In genomic region chrX:104913348-104913747, GRCh38 we compare ENCODE assay signal across 9 cellular contexts.
A peak's percentile ranks its signal among the peaks of the same experiment; 100 is the strongest.
DNase-seq lines count a peak whose midpoint lies in the region; ATAC-seq, FAIRE-seq and TF ChIP-seq lines count a peak whose summit lies in the region.
"Had no signal": no experiment of that assay in that cellular context is flagged by ENCODE, and none has a peak within 500 bp of the region (broad histone marks: within the 10 kb centered on the region; RNA-seq: fewer than 3 reads in every experiment).

No MANE protein-coding gene starts in this region.

- peaks cover 12% of the 10 kb centered on the region for H3K4me1 ChIP-seq in CD8-positive, alpha-beta T cell (ENCODE audit: insufficient read depth, low read length)
- H3K4me1 ChIP-seq in ascending aorta (no peaks in the 10 kb centered on the region), HepG2 (ENCODE audit: insufficient read depth, low read length) (no peaks in the 10 kb centered on the region)

- no peak overlapping the region for H3K4me3 ChIP-seq in CD8-positive, alpha-beta T cell (ENCODE audit: low read depth, low read length)
- H3K4me3 ChIP-seq in ascending aorta: no peak overlapping the region
- no peak overlapping the region for H3K4me3 ChIP-seq in HepG2 (replicated peaks in 1 of 3; ENCODE audit: insufficient read depth in 1 of 3, low read depth in 2 of 3, low read length in 3 of 3)

- no peaks in the 10 kb centered on the region for H3K9me3 Mint-ChIP-seq in CD8-positive, alpha-beta T cell

- H3K4me3 Mint-ChIP-seq in CD8-positive, alpha-beta T cell: no peak overlapping the region

- no TSS peak for BruUV-seq in HepG2 (replicated peaks; lab: Mats Ljungman, UMichigan)

- intact Hi-C loops in CD8-positive, alpha-beta T cell (cut with DNase I, micrococcal nuclease): no loop called here
- intact Hi-C loops in ascending aorta (cut with DNase I): no loop called here
- intact Hi-C loops in HepG2 (cut with micrococcal nuclease; ENCODE audit: unreplicated experiment): no loop called here

- no peaks in the 10 kb centered on the region for H4K20me1 ChIP-seq in HepG2 (ENCODE audit: insufficient read depth, low read length)

- no peaks in the 10 kb centered on the region for H3K36me3 ChIP-seq in CD8-positive, alpha-beta T cell (ENCODE audit: insufficient read depth, low read length)
- H3K36me3 ChIP-seq in ascending aorta (no peaks in the 10 kb centered on the region), HepG2 (replicated peaks in 1 of 2; ENCODE audit: control insufficient read depth in 1 of 2, insufficient read depth in 2 of 2, low read length in 2 of 2) (no peaks in the 10 kb centered on the region)

- H2AFZ ChIP-seq in HepG2 (ENCODE audit: low read length): no peak overlapping the region

- H3K9me3 ChIP-seq in CD8-positive, alpha-beta T cell (ENCODE audit: low read length): no peaks in the 10 kb centered on the region
- no peaks in the 10 kb centered on the region for H3K9me3 ChIP-seq in ascending aorta
- H3K9me3 ChIP-seq in HepG2 (ENCODE audit: low read length): no peaks in the 10 kb centered on the region

- H3K36me3 Mint-ChIP-seq in CD8-positive, alpha-beta T cell: peaks cover 2% of the 10 kb centered on the region

- H3K27ac ChIP-seq in CD8-positive, alpha-beta T cell (ENCODE audit: low read depth, low read length): no peak overlapping the region
- H3K27ac ChIP-seq in ascending aorta (no peak overlapping the region), HepG2 (ENCODE audit: extremely low read length, insufficient read depth, low read length) (no peak overlapping the region)

- in situ Hi-C loops in HepG2 (cut with HindIII; ENCODE audit: extremely low pct_ligation_motif_present, low pct_unique_long_range_greater_than_20kb): no loop called here

- no peak for TF ChIP-seq RAD21 in HepG2 (CRISPR knock-in tag; IDR thresholded peaks at IDR 0.05)

- TF ChIP-seq EP300 in HepG2 (IDR thresholded peaks at IDR 0.05; ENCODE audit: low read depth in 2 of 2, low read length in 2 of 2) (no peak), HepG2 (CRISPR knock-in tag; IDR thresholded peaks at IDR 0.05; ENCODE audit: borderline replicate concordance) (no peak)

- no peaks in the 10 kb centered on the region for H3K27me3 ChIP-seq in CD8-positive, alpha-beta T cell (ENCODE audit: insufficient read depth, low read length)
- no peaks in the 10 kb centered on the region for H3K27me3 ChIP-seq in ascending aorta
- H3K27me3 ChIP-seq in HepG2 (ENCODE audit: control insufficient read depth in 1 of 2, insufficient read depth in 2 of 2, low read length in 2 of 2): no peaks in the 10 kb centered on the region

- TF ChIP-seq POLR2A in HepG2 (IDR thresholded peaks at IDR 0.05; ENCODE audit: insufficient read depth in 1 of 2, low read depth in 2 of 2, low read length in 2 of 2): no peak

- H3K4me1 Mint-ChIP-seq in CD8-positive, alpha-beta T cell (ENCODE audit: low read depth): peaks cover 15% of the 10 kb centered on the region

- H3K79me2 ChIP-seq in HepG2 (ENCODE audit: insufficient read depth, low read length): no peaks in the 10 kb centered on the region

- H3K4me2 ChIP-seq in HepG2 (ENCODE audit: low read depth, low read length): no peak overlapping the region

- peak; percentile 26 for ATAC-seq in CD8-positive, alpha-beta T cell
- ATAC-seq in HepG2 (peak; percentile 43; the same call in 1 of the 3 replicates), HG03469 (IDR thresholded peaks at IDR 0.05; ENCODE audit: unreplicated experiment) (no peak), HG03159 (IDR thresholded peaks at IDR 0.05; ENCODE audit: unreplicated experiment) (no peak), GM18498 (IDR thresholded peaks at IDR 0.05; ENCODE audit: unreplicated experiment) (no peak)

- H3K9ac ChIP-seq in HepG2 (ENCODE audit: insufficient read depth, low read depth, low read length): no peak overlapping the region

- DNase-seq in CD8-positive, alpha-beta T cell: no peak
- DNase-seq in Kasumi-1 (lab: John Stamatoyannopoulos, UW): peak; percentile 32 to 42
- no peak for DNase-seq in ascending aorta (ENCODE audit: low spot score in 2 of 2)
- DNase-seq in HepG2 (ENCODE audit: low spot score): peak; percentile 1
- DNase-seq in DMS153 (lab: John Stamatoyannopoulos, UW): no peak
- DNase-seq: NK-92 treated with Interleukin-12 subunit alpha and Interleukin-12 subunit beta, amount 100 ng/mL, for 24 hours had no signal

- H3K27me3 Mint-ChIP-seq in CD8-positive, alpha-beta T cell (ENCODE audit: low read depth): no peaks in the 10 kb centered on the region

- peak; percentile 80 for FAIRE-seq in HepG2 (lab: Jason Lieb, UNC)

- H3K27ac Mint-ChIP-seq in CD8-positive, alpha-beta T cell: peak overlapping the region; percentile 27

- POLR2A ChIA-PET in CD8-positive, alpha-beta T cell (lab: Charles Lee): no interaction called here
- POLR2A ChIA-PET in HepG2 (lab: Yijun Ruan, JAX): no interaction called here

- CTCF ChIA-PET in CD8-positive, alpha-beta T cell (lab: Charles Lee): interaction anchor here (1.1 to 1.5 kb wide), 2 partner anchors 9 to 11 kb away, joined by 5 to 6 read pairs; no protein-coding TSS in a partner anchor
- CTCF ChIA-PET in HepG2 (lab: Yijun Ruan, JAX; ENCODE audit: low intra/inter-chr PET ratio, low total read pairs): no interaction called here

- peak; percentile 26 for TF ChIP-seq CTCF in CD8-positive, alpha-beta T cell (IDR thresholded peaks at IDR 0.05)
- TF ChIP-seq CTCF in ascending aorta (IDR thresholded peaks at IDR 0.05) (peak in 2 of 3 experiments; percentile 19), HepG2 (CRISPR knock-in tag; IDR thresholded peaks at IDR 0.05) (peak; percentile 15; the same call in 1 of the 2 replicates)

TF ChIP-seq in HepG2, 621 proteins besides CTCF, POLR2A, EP300 and RAD21:
- TF ChIP-seq ZNF333 (CRISPR knock-in tag; IDR thresholded peaks at IDR 0.05; ENCODE audit: borderline replicate concordance): no peak
- no peak for TF ChIP-seq ZNF564 (CRISPR knock-in tag; IDR thresholded peaks at IDR 0.05)
- TF ChIP-seq TBX2 (CRISPR knock-in tag; IDR thresholded peaks at IDR 0.05; ENCODE audit: borderline replicate concordance): no peak
- no peak for TF ChIP-seq ZNF781 (CRISPR knock-in tag; IDR thresholded peaks at IDR 0.05; ENCODE audit: borderline replicate concordance, not compliant biosample characterization)
TF ChIP-seq in HepG2: peak in this region for 0.

Comparison
In these comparisons a context has a peak if more than half of its experiments do, and no peak if none do; other contexts are left out.
1. ATAC-seq: peak in CD8-positive, alpha-beta T cell (single experiment) and HepG2 (single experiment); none in HG03469 (single experiment), HG03159 (single experiment) and GM18498 (single experiment).
2. DNase-seq: peak in Kasumi-1 (2 of 2) and HepG2 (single experiment); none in CD8-positive, alpha-beta T cell (0 of 7), ascending aorta (0 of 2) and DMS153 (single experiment).
3. Peak in every context shown above with its lines, with median percentiles within 50 percentile points of each other: CTCF ChIP-seq.